1 cellular context compared by ENCODE assay signal in genomic region chr6:5278571-5279120, GRCh38.
TF ChIP-seq lines count a peak whose summit lies in the region.

No MANE protein-coding gene starts in this region.

TF ChIP-seq in GM12878, 131 proteins besides CTCF, POLR2A, EP300 and RAD21:
- 0 out of 4 replicates have a peak, but pooled peaks of 1 of the 2 experiments have one; percentile 10 for TF ChIP-seq BHLHE40 (IDR thresholded peaks at IDR 0.05; ENCODE audit: borderline replicate concordance in 1 of 2, low read depth in 2 of 2, low read length in 1 of 2)
- TF ChIP-seq MYB (IDR thresholded peaks at IDR 0.05; ENCODE audit: borderline replicate concordance, low read depth, low read length) = no peak
TF ChIP-seq in GM12878: peak in this region for 1.
